In genomic region chr10:990808-991207, GRCh38 we compare ENCODE assay signal across 16 cellular contexts. TPM values are rescaled to one million over a fixed set of nuclear protein-coding genes. Genes with fewer than 3 reads are reported as not detected.
A peak's percentile ranks its signal among the peaks of the same experiment; 100 is the strongest.
DNase-seq lines count a peak whose midpoint lies in the region; ATAC-seq, FAIRE-seq and TF ChIP-seq lines count a peak whose summit lies in the region.
"Had no signal": no experiment of that assay in that cellular context is flagged by ENCODE, and none has a peak within 500 bp of the region (broad histone marks: within the 10 kb centered on the region; RNA-seq: fewer than 3 reads in every experiment).

No MANE protein-coding gene starts in this region.

- H3K4me2 ChIP-seq in keratinocyte (ENCODE audit: control insufficient read depth, extremely low read depth, insufficient read depth, low read depth, low read length), result peak overlapping the region; percentile 10
- no peak overlapping the region for H3K4me2 ChIP-seq in PC-9

- H3K27ac Mint-ChIP-seq in activated CD4-positive, alpha-beta memory T cell treated with anti-CD3 and anti-CD28 coated beads, Interleukin-2, amount 10 ng/mL, durations not matched to agents 7 days and 5 days, result no peak overlapping the region

- TF ChIP-seq CTCF in keratinocyte (optimal IDR thresholded peaks at IDR 0.05 in 1 of 3, IDR thresholded peaks at IDR 0.05 in 1 of 3, conservative IDR thresholded peaks at IDR 0.05 in 1 of 3; ENCODE audit: extremely low read depth in 1 of 3, insufficient read depth in 2 of 3, low read length in 3 of 3), result no peak
- TF ChIP-seq CTCF in spleen (IDR thresholded peaks at IDR 0.05 in 8 of 11, conservative IDR thresholded peaks at IDR 0.05 in 3 of 11), result no peak
- TF ChIP-seq CTCF in PC-9 (conservative IDR thresholded peaks at IDR 0.05), result no peak

- whole genome bisulfite sequencing in right cardiac atrium, result 92% methylated on average over 6 of the region's 6 CpGs
- 84 to 98% (median 91%) methylated on average over 6 of the region's 6 CpGs for WGBS in spleen, 5 donors

- peaks cover 39% of the 10 kb centered on the region for H3K4me1 Mint-ChIP-seq in activated CD4-positive, alpha-beta memory T cell treated with anti-CD3 and anti-CD28 coated beads, Interleukin-2, amount 10 ng/mL, durations not matched to agents 7 days and 5 days

- H3K9me2 ChIP-seq in PC-9 (ENCODE audit: insufficient read depth), result no peaks in the 10 kb centered on the region

- H3K9me3 Mint-ChIP-seq in activated CD4-positive, alpha-beta memory T cell treated with anti-CD3 and anti-CD28 coated beads, Interleukin-2, amount 10 ng/mL, durations not matched to agents 7 days and 5 days, result no peaks in the 10 kb centered on the region

- no peak overlapping the region for H3K9ac ChIP-seq in keratinocyte (ENCODE audit: control insufficient read depth, extremely low read depth, insufficient read depth, low read length)

- BruUV-seq in PC-9 (replicated peaks; lab: Mats Ljungman, UMichigan), result no TSS peak

- no peak for FAIRE-seq in keratinocyte (lab: Jason Lieb, UNC)
- FAIRE-seq: GM12891 had no signal

- dilution Hi-C loops in keratinocyte (cut with MboI; ENCODE audit: extremely low pct_ligation_motif_present, low sequenced_read_pairs), result no loop called here

- H3K9me3 ChIP-seq in right cardiac atrium (ENCODE audit: control insufficient read depth, low read length) (no peaks in the 10 kb centered on the region), keratinocyte (ENCODE audit: control insufficient read depth, low read depth, low read length) (no peaks in the 10 kb centered on the region), spleen (no peaks in the 10 kb centered on the region), PC-9 (ENCODE audit: insufficient read depth, low read depth) (no peaks in the 10 kb centered on the region)

- no peak for ATAC-seq in right cardiac atrium
- no peak for ATAC-seq in HG02870 (IDR thresholded peaks at IDR 0.05; ENCODE audit: unreplicated experiment)

- peak overlapping the region; percentile 29 for H3K4me3 Mint-ChIP-seq in activated CD4-positive, alpha-beta memory T cell treated with anti-CD3 and anti-CD28 coated beads, Interleukin-2, amount 10 ng/mL, durations not matched to agents 7 days and 5 days

- POLR2A ChIA-PET in activated CD4-positive, alpha-beta memory T cell treated with anti-CD3 and anti-CD28 coated beads, Interleukin-2, amount 10 ng/mL, durations not matched to agents 7 days and 5 days (lab: Charles Lee), result no interaction called here
- POLR2A ChIA-PET in PC-9 (lab: Charles Lee; ENCODE audit: unreplicated experiment), result no interaction called here

- peaks cover 25% of the 10 kb centered on the region for H4K20me1 ChIP-seq in keratinocyte (ENCODE audit: control insufficient read depth, extremely low read depth, insufficient read depth, low read length)
- peaks cover 63% of the 10 kb centered on the region for H4K20me1 ChIP-seq in PC-9 (ENCODE audit: insufficient read depth)

- H3K4me3 ChIP-seq in right cardiac atrium (ENCODE audit: low read length) (no peak overlapping the region), keratinocyte (ENCODE audit: control insufficient read depth in 2 of 3, extremely low read depth in 1 of 3, insufficient read depth in 2 of 3, low read depth in 1 of 3, low read length in 3 of 3) (no peak overlapping the region), spleen (no peak overlapping the region), PC-9 (no peak overlapping the region)

- intact Hi-C loops in cardiac septum (cut with DNase I) (no loop called here), right cardiac atrium (cut with DNase I) (no loop called here), spleen (cut with DNase I; ENCODE audit: low total_unique reads) (no loop called here), PC-9 (cut with micrococcal nuclease; ENCODE audit: unreplicated experiment) (no loop called here)

- H3K4me1 ChIP-seq in right cardiac atrium (ENCODE audit: control insufficient read depth, insufficient read depth, low read length), result peaks cover 8% of the 10 kb centered on the region
- peaks cover 34% of the 10 kb centered on the region for H3K4me1 ChIP-seq in keratinocyte (ENCODE audit: control insufficient read depth, extremely low read depth, insufficient read depth, low read length)
- peaks cover 22 to 47% (median 36%) of the 10 kb centered on the region in 6 donors for H3K4me1 ChIP-seq in spleen
- peaks cover 20% of the 10 kb centered on the region for H3K4me1 ChIP-seq in PC-9 (replicated peaks; ENCODE audit: insufficient read depth)

- TF ChIP-seq POLR2A in spleen (IDR thresholded peaks at IDR 0.05), result no peak

- no peaks in the 10 kb centered on the region for H3K27me3 Mint-ChIP-seq in activated CD4-positive, alpha-beta memory T cell treated with anti-CD3 and anti-CD28 coated beads, Interleukin-2, amount 10 ng/mL, durations not matched to agents 7 days and 5 days

- H3K36me3 Mint-ChIP-seq in activated CD4-positive, alpha-beta memory T cell treated with anti-CD3 and anti-CD28 coated beads, Interleukin-2, amount 10 ng/mL, durations not matched to agents 7 days and 5 days (ENCODE audit: low read depth), result peaks cover 44% of the 10 kb centered on the region

- H3K27me3 ChIP-seq in right cardiac atrium (ENCODE audit: control insufficient read depth, insufficient read depth), result no peaks in the 10 kb centered on the region
- no peaks in the 10 kb centered on the region for H3K27me3 ChIP-seq in keratinocyte (ENCODE audit: control insufficient read depth, extremely low read depth, insufficient read depth, low read length)
- H3K27me3 ChIP-seq in spleen (replicated peaks in 1 of 7), result no peaks in the 10 kb centered on the region
- H3K27me3 ChIP-seq in PC-9 (ENCODE audit: insufficient read depth, low read depth), result no peaks in the 10 kb centered on the region

- H3K27ac ChIP-seq in right cardiac atrium (ENCODE audit: low read length) (no peak overlapping the region), keratinocyte (ENCODE audit: control insufficient read depth, insufficient read depth, low read length) (no peak overlapping the region), spleen (no peak overlapping the region), PC-9 (no peak overlapping the region)

- peaks cover 18% of the 10 kb centered on the region; the same call in 1 of the 2 replicates for H3F3A ChIP-seq in PC-9 (ENCODE audit: insufficient read depth, low read depth)

- H3K9me1 ChIP-seq in keratinocyte (ENCODE audit: control insufficient read depth, extremely low read depth, insufficient read depth, low read length), result no peaks in the 10 kb centered on the region

- H2AFZ ChIP-seq in keratinocyte (ENCODE audit: control insufficient read depth, low read length) (no peak overlapping the region), PC-9 (no peak overlapping the region)

- H3K36me3 ChIP-seq in keratinocyte (ENCODE audit: control insufficient read depth in 2 of 2, extremely low read depth in 1 of 2, insufficient read depth in 2 of 2, low read length in 2 of 2) (peaks cover 13 to 46% of the 10 kb centered on the region in 2 experiments), spleen (peaks cover 0 to 36% (median 33%) of the 10 kb centered on the region in 6 donors), PC-9 (ENCODE audit: low read depth) (peaks cover 7% of the 10 kb centered on the region; the same call in 1 of the 2 replicates)

- DNase-seq in cardiac septum (ENCODE audit: low spot score), result peak; percentile 14
- DNase-seq in right cardiac atrium, result no peak
- DNase-seq in activated CD4-positive, alpha-beta memory T cell treated with anti-CD3 and anti-CD28 coated beads, Interleukin-2, amount 10 ng/mL, durations not matched to agents 7 days and 5 days, result no peak
- DNase-seq in keratinocyte (ENCODE audit: low read depth, low spot score), result no peak
- no peak for DNase-seq in spleen
- DNase-seq in SIG-M5 (lab: John Stamatoyannopoulos, UW), result no peak
- DNase-seq in PC-9, result no peak
- DNase-seq: activated CD8-positive, alpha-beta memory T cell treated with anti-CD3 and anti-CD28 coated beads, Interleukin-2, amount 50 U/mL, for 4 hours; effector memory CD4-positive, alpha-beta T cell; EL; foreskin melanocyte; mesendoderm; posterior cingulate gyrus had no signal

- CTCF ChIA-PET in activated CD4-positive, alpha-beta memory T cell treated with anti-CD3 and anti-CD28 coated beads, Interleukin-2, amount 10 ng/mL, durations not matched to agents 7 days and 5 days (lab: Charles Lee), result no interaction called here
- CTCF ChIA-PET in PC-9 (lab: Charles Lee), result no interaction called here

- H3K79me2 ChIP-seq in keratinocyte (ENCODE audit: control insufficient read depth, insufficient read depth, low read length), result peaks cover 74% of the 10 kb centered on the region
- peaks cover 75% of the 10 kb centered on the region for H3K79me2 ChIP-seq in PC-9 (ENCODE audit: low read depth)

RNA-seq across cellular contexts. Expression of gene GTPBP4, which starts 2.6 kb away (rescaled TPM):
- total RNA-seq in cardiac septum (33.1 TPM), right cardiac atrium (10 to 100 TPM; 22.9 to 29.8 (median 27.5) TPM), spleen (10 to 100 TPM; 18.9 to 48.6 (median 37.5) TPM), PC-9 (2021) (62.5 and 74.1 TPM in 2 replicates)
- polyA plus RNA-seq in right cardiac atrium (16.8 TPM), keratinocyte (41.0 to 70.4 TPM (median 62.8 TPM) in 3 replicates), spleen (10 to 100 TPM; 16.6 to 27.3 (median 25.4) TPM)
- 10 to 100 TPM; 50.9 to 59.6 TPM for total RNA-seq in activated CD4-positive, alpha-beta memory T cell treated with anti-CD3 and anti-CD28 coated beads, Interleukin-2, amount 10 ng/mL, durations not matched to agents 7 days and 5 days
- 132 TPM for polyA plus RNA-seq in keratinocyte (2011; ENCODE audit: low read depth)
- polyA plus RNA-seq in keratinocyte (2011; cell fraction: cytosol; rRNA removed), result 41.2 and 43.4 TPM in 2 replicates
- polyA plus RNA-seq in keratinocyte (2011; cell fraction: nucleus; rRNA removed), result 88.6 and 121 TPM in 2 replicates
- 54.1 and 71.1 TPM in 2 replicates for polyA plus RNA-seq in keratinocyte (2012; ENCODE audit: low replicate concordance)
- polyA minus RNA-seq in keratinocyte, result 34.9 to 50.1 TPM (median 48.9 TPM) in 3 replicates
- 12.9 TPM for polyA minus RNA-seq in keratinocyte (2011; cell fraction: cytosol; rRNA and poly(A)+ RNA removed)
- 27.1 and 40.7 TPM in 2 replicates for polyA minus RNA-seq in keratinocyte (2011; cell fraction: nucleus; rRNA and poly(A)+ RNA removed)

RNA-seq across cellular contexts. Expression of gene IDI2, which starts 34.9 kb away (rescaled TPM):
- total RNA-seq in cardiac septum (0.51 TPM), right cardiac atrium (under 1 TPM in 2 of 4 donors, not detected in 2; 0.23 to 0.29 TPM), spleen (not detected), PC-9 (2021) (not detected in 2 replicates)
- polyA plus RNA-seq in right cardiac atrium (0.23 TPM), keratinocyte (not detected in 3 replicates), spleen (under 1 TPM in 2 of 3 donors, not detected in 1; 0.06 to 0.09 TPM)
- total RNA-seq in activated CD4-positive, alpha-beta memory T cell treated with anti-CD3 and anti-CD28 coated beads, Interleukin-2, amount 10 ng/mL, durations not matched to agents 7 days and 5 days, result not detected
- polyA plus RNA-seq in keratinocyte (2011; ENCODE audit: low read depth), result not detected
- polyA plus RNA-seq in keratinocyte (2011; cell fraction: cytosol; rRNA removed), result not detected in 2 replicates
- polyA plus RNA-seq in keratinocyte (2011; cell fraction: nucleus; rRNA removed), result not detected in 2 replicates
- polyA plus RNA-seq in keratinocyte (2012; ENCODE audit: low replicate concordance), result not detected in 2 replicates
- polyA minus RNA-seq in keratinocyte, result not detected in 3 replicates
- not detected for polyA minus RNA-seq in keratinocyte (2011; cell fraction: cytosol; rRNA and poly(A)+ RNA removed)
- not detected in 2 replicates for polyA minus RNA-seq in keratinocyte (2011; cell fraction: nucleus; rRNA and poly(A)+ RNA removed)
- total RNA-seq: urinary bladder had no signal
- polyA plus RNA-seq: urinary bladder had no signal

RNA-seq across cellular contexts. Expression of gene IDI1, which starts 58.1 kb away (rescaled TPM):
- total RNA-seq in cardiac septum, result 28.9 TPM
- 10 to 100 TPM; 14.6 to 30.3 (median 20.0) TPM for total RNA-seq in right cardiac atrium
- 26.7 TPM for polyA plus RNA-seq in right cardiac atrium
- total RNA-seq in activated CD4-positive, alpha-beta memory T cell treated with anti-CD3 and anti-CD28 coated beads, Interleukin-2, amount 10 ng/mL, durations not matched to agents 7 days and 5 days, result 10 to 100 TPM; 96.0 to 96.5 TPM
- 140 to 298 TPM (median 172 TPM) in 3 replicates for polyA plus RNA-seq in keratinocyte
- polyA plus RNA-seq in keratinocyte (2011; ENCODE audit: low read depth), result 61.0 TPM
- 91.1 and 171 TPM in 2 replicates for polyA plus RNA-seq in keratinocyte (2011; cell fraction: cytosol; rRNA removed)
- 319 and 386 TPM in 2 replicates for polyA plus RNA-seq in keratinocyte (2011; cell fraction: nucleus; rRNA removed)
- 85.7 and 143 TPM in 2 replicates for polyA plus RNA-seq in keratinocyte (2012; ENCODE audit: low replicate concordance)
- 21.3 to 110 TPM (median 63.5 TPM) in 3 replicates for polyA minus RNA-seq in keratinocyte
- 48.2 TPM for polyA minus RNA-seq in keratinocyte (2011; cell fraction: cytosol; rRNA and poly(A)+ RNA removed)
- 107 and 178 TPM in 2 replicates for polyA minus RNA-seq in keratinocyte (2011; cell fraction: nucleus; rRNA and poly(A)+ RNA removed)
- total RNA-seq in spleen, result 100 to 1,000 TPM in 1 of 7 donors, 10 to 100 TPM in 6; 43.9 to 136 (median 62.6) TPM
- 10 to 100 TPM; 47.9 to 75.3 (median 68.5) TPM for polyA plus RNA-seq in spleen
- 38.5 and 57.7 TPM in 2 replicates for total RNA-seq in PC-9 (2021)

RNA-seq across cellular contexts. Expression of gene LARP4B, which starts 59.3 kb away (rescaled TPM):
- total RNA-seq in cardiac septum (69.8 TPM), right cardiac atrium (10 to 100 TPM; 46.9 to 59.3 (median 50.5) TPM), spleen (100 to 1,000 TPM in 4 of 7 donors, 10 to 100 TPM in 3; 78.8 to 163 (median 105) TPM), PC-9 (2021) (93.4 and 109 TPM in 2 replicates)
- polyA plus RNA-seq in right cardiac atrium (12.1 TPM), keratinocyte (34.6 to 46.0 TPM (median 39.4 TPM) in 3 replicates), spleen (10 to 100 TPM; 12.7 to 17.7 (median 14.3) TPM)
- total RNA-seq in activated CD4-positive, alpha-beta memory T cell treated with anti-CD3 and anti-CD28 coated beads, Interleukin-2, amount 10 ng/mL, durations not matched to agents 7 days and 5 days, result 100 to 1,000 TPM in 1 of 2 experiments, 10 to 100 TPM in 1; 99.0 to 103 TPM
- 31.2 TPM for polyA plus RNA-seq in keratinocyte (2011; ENCODE audit: low read depth)
- 22.4 and 26.9 TPM in 2 replicates for polyA plus RNA-seq in keratinocyte (2011; cell fraction: cytosol; rRNA removed)
- polyA plus RNA-seq in keratinocyte (2011; cell fraction: nucleus; rRNA removed), result 64.3 and 67.1 TPM in 2 replicates
- polyA plus RNA-seq in keratinocyte (2012; ENCODE audit: low replicate concordance), result 29.2 and 34.5 TPM in 2 replicates
- polyA minus RNA-seq in keratinocyte, result 58.2 to 83.7 TPM (median 71.4 TPM) in 3 replicates
- polyA minus RNA-seq in keratinocyte (2011; cell fraction: cytosol; rRNA and poly(A)+ RNA removed), result 55.8 TPM
- polyA minus RNA-seq in keratinocyte (2011; cell fraction: nucleus; rRNA and poly(A)+ RNA removed), result 71.9 and 117 TPM in 2 replicates
